In genomic region chr7:157053118-157053517, GRCh38 we compare ENCODE assay signal across 3 cellular contexts.
"Had no signal": no experiment of that assay in that cellular context is flagged by ENCODE, and none has a peak within 500 bp of the region (broad histone marks: within the 10 kb centered on the region; RNA-seq: fewer than 3 reads in every experiment).

No MANE protein-coding gene starts in this region.

- DNase-seq: GDM1, GF-D8 had no signal

- H3K4me3 ChIP-seq: GM12878 had no signal
